24 cellular contexts compared by ENCODE assay signal in the genomic region with DNA sequence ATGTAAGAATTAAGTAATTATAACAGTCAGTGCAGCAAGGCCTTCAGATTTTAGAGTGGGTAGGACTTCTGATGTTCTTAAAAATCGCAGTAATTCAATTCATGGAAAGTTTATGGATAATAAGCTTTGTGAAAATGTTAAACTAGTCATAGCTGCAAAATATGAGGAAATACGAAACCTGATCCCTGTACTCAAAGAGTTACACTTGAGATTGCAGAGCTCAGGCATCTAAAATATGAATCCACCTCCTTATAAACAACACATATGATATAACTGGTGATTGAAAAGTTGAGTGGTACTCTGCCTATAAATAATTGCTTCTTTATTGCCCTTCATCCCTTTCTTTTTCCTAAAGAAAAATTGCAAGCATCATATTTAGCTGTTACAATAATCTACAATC.
DNase-seq lines count a peak whose midpoint lies in the region; ATAC-seq and TF ChIP-seq lines count a peak whose summit lies in the region.
"Had no signal": no experiment of that assay in that cellular context is flagged by ENCODE, and none has a peak within 500 bp of the region (broad histone marks: within the 10 kb centered on the region; RNA-seq: fewer than 3 reads in every experiment).

No MANE protein-coding gene starts in this region.

- no peak overlapping the region for H3K27ac ChIP-seq in SK-N-SH (ENCODE audit: low read depth in 2 of 2, low read length in 1 of 2)
- no peak overlapping the region for H3K27ac ChIP-seq in hepatocyte
- H3K27ac ChIP-seq: coronary artery, gastroesophageal sphincter, Peyer's patch, skin epidermis, suprapubic skin had no signal

- no peaks in the 10 kb centered on the region for H3K9me2 ChIP-seq in SK-N-SH
- H3K9me2 ChIP-seq in hepatocyte (replicated peaks; ENCODE audit: insufficient read depth): no peaks in the 10 kb centered on the region

- H2AFZ ChIP-seq in SK-N-SH (ENCODE audit: low read depth) (peak overlapping the region; percentile 17; the same call in 1 of the 2 replicates), hepatocyte (no peak overlapping the region)

- POLR2A ChIA-PET in SK-N-SH (lab: Yijun Ruan, JAX): no interaction called here

- no peaks in the 10 kb centered on the region for H4K20me1 ChIP-seq in SK-N-SH (ENCODE audit: insufficient read depth)
- no peaks in the 10 kb centered on the region for H4K20me1 ChIP-seq in hepatocyte (ENCODE audit: insufficient read depth, poor library complexity, severe bottlenecking)

- no peaks in the 10 kb centered on the region for H3K79me2 ChIP-seq in SK-N-SH (ENCODE audit: insufficient read depth)
- no peaks in the 10 kb centered on the region for H3K79me2 ChIP-seq in hepatocyte

- no peak overlapping the region for H3K4me2 ChIP-seq in SK-N-SH
- H3K4me2 ChIP-seq in hepatocyte: no peak overlapping the region

- DNase-seq in SK-N-SH (no peak), OCI-M1 (lab: John Stamatoyannopoulos, UW) (peak; percentile 24), fibroblast of gingiva (ENCODE audit: low read depth) (peak; percentile 64), stromal cell of bone marrow (ENCODE audit: low read depth) (peak; percentile 10), hepatocyte (ENCODE audit: low spot score) (no peak), NCI-H2227 treated with DMSO at 0.1 percent for 48 hours (lab: John Stamatoyannopoulos, UW) (no peak), T-helper 9 cell (no peak)
- DNase-seq: 8988T; activated CD4-positive, alpha-beta T cell treated with anti-CD3 and anti-CD28 coated beads for 48 hours; activated effector memory CD4-positive, alpha-beta T cell treated with anti-CD3 and anti-CD28 coated beads, Interleukin-2, amount 50 U/mL, for 16 hours; activated naive CD8-positive, alpha-beta T cell treated with anti-CD3 and anti-CD28 coated beads for 36 hours; activated T-cell treated with anti-CD3 and anti-CD28 coated beads, Interleukin-2, amount 50 U/mL, for 1 hour; DND-41; NCI-H1417; NCI-H2029; Peyer's patch; stimulated activated naive B cell treated with anti-CD40 and anti-IgM and Interleukin-4, amounts not matched to agents 10 μg/mL and 1 μg/mL and 100 μg/mL, for 72 hours had no signal

- ATAC-seq in SK-N-SH treated with all-trans-retinoic acid at 6 μM for 48 hours: no peak
- ATAC-seq: gastroesophageal sphincter; natural killer cell treated with Interleukin-12 subunit alpha and Interleukin-12 subunit beta and Interleukin-15 and Interleukin-18, amount 100 ng/mL, for 72 hours; stimulated activated naive B cell treated with anti-CD40 and anti-IgM and Interleukin-4, amounts not matched to agents 10 μg/mL and 1 μg/mL and 100 μg/mL, for 72 hours had no signal

- H3K9me3 ChIP-seq in SK-N-SH (no peaks in the 10 kb centered on the region), hepatocyte (ENCODE audit: low read depth) (no peaks in the 10 kb centered on the region)
- H3K9me3 ChIP-seq: gastroesophageal sphincter, Peyer's patch, suprapubic skin had no signal

- H3K27me3 ChIP-seq in SK-N-SH (ENCODE audit: insufficient read depth) (no peaks in the 10 kb centered on the region), hepatocyte (no peaks in the 10 kb centered on the region)
- H3K27me3 ChIP-seq: gastroesophageal sphincter, Peyer's patch, suprapubic skin had no signal

- no peaks in the 10 kb centered on the region for H3F3A ChIP-seq in SK-N-SH (replicated peaks; ENCODE audit: insufficient read depth)

- CTCF ChIA-PET in SK-N-SH (lab: Yijun Ruan, JAX): no interaction called here

- TF ChIP-seq CTCF in SK-N-SH (IDR thresholded peaks at IDR 0.05) (no peak), hepatocyte (IDR thresholded peaks at IDR 0.05; ENCODE audit: poor library complexity) (no peak)

- TF ChIP-seq EP300 in SK-N-SH (IDR thresholded peaks at IDR 0.05; ENCODE audit: borderline replicate concordance in 1 of 2, low read depth in 1 of 2, low read length in 1 of 2): no peak

- no peaks in the 10 kb centered on the region for H3K4me1 ChIP-seq in SK-N-SH (ENCODE audit: control insufficient read depth in 1 of 2, insufficient read depth in 2 of 2, low read depth in 1 of 2, low read length in 1 of 2)
- H3K4me1 ChIP-seq in hepatocyte (ENCODE audit: insufficient read depth): no peaks in the 10 kb centered on the region
- H3K4me1 ChIP-seq: gastroesophageal sphincter, Peyer's patch, suprapubic skin had no signal

- WGBS in SK-N-SH (ENCODE audit: low lambda C conversion rate): 61% methylated on average over 2 of the region's 2 CpGs
- WGBS in hepatocyte (ENCODE audit: low lambda C conversion rate, missing lambda C conversion rate): 92% methylated on average over 2 of the region's 2 CpGs

- no peak overlapping the region for H3K9ac ChIP-seq in SK-N-SH

- H3K4me3 ChIP-seq in SK-N-SH (ENCODE audit: low read depth in 2 of 2, low read length in 1 of 2) (no peak overlapping the region), hepatocyte (no peak overlapping the region)
- H3K4me3 ChIP-seq: coronary artery, gastroesophageal sphincter, lung, Peyer's patch, skin epidermis, suprapubic skin had no signal

- no peak for TF ChIP-seq RAD21 in SK-N-SH (IDR thresholded peaks at IDR 0.05; ENCODE audit: low read length)

- H3K36me3 ChIP-seq in SK-N-SH (replicated peaks in 1 of 2; ENCODE audit: control insufficient read depth in 1 of 2, insufficient read depth in 2 of 2, low read length in 1 of 2): no peaks in the 10 kb centered on the region
- no peaks in the 10 kb centered on the region for H3K36me3 ChIP-seq in hepatocyte (replicated peaks; ENCODE audit: insufficient read depth, low read depth)
- H3K36me3 ChIP-seq: gastroesophageal sphincter, Peyer's patch, suprapubic skin had no signal

TF ChIP-seq in SK-N-SH, 30 proteins besides CTCF, POLR2A, EP300 and RAD21:
- TF ChIP-seq RXRA (IDR thresholded peaks at IDR 0.05; ENCODE audit: borderline replicate concordance, low read depth) (no peak), MXI1 (IDR thresholded peaks at IDR 0.05; ENCODE audit: low read depth, low read length) (no peak), POLR2AphosphoS5 (IDR thresholded peaks at IDR 0.05; ENCODE audit: low read depth, low read length) (no peak)

TF ChIP-seq in SK-N-SH treated with all-trans-retinoic acid at 6 μM for 48 hours, 23 proteins besides CTCF, POLR2A, EP300 and RAD21:
- TF ChIP-seq ZNF70 (CRISPR knock-in tag; IDR thresholded peaks at IDR 0.05) (no peak), PPARA (CRISPR knock-in tag; IDR thresholded peaks at IDR 0.05; ENCODE audit: borderline replicate concordance) (no peak), POU6F1 (CRISPR knock-in tag; IDR thresholded peaks at IDR 0.05; ENCODE audit: borderline replicate concordance, low read depth) (no peak), ZFP3 (CRISPR knock-in tag; IDR thresholded peaks at IDR 0.05) (no peak), TSHZ2 (CRISPR knock-in tag; IDR thresholded peaks at IDR 0.05) (no peak), RARB (CRISPR knock-in tag; IDR thresholded peaks at IDR 0.05) (no peak), ZFP30 (CRISPR knock-in tag; IDR thresholded peaks at IDR 0.05) (no peak)

Comparison
In these comparisons a context has a peak if more than half of its experiments do, and no peak if none do; other contexts are left out.
1. DNase-seq: peak in OCI-M1 (single experiment), fibroblast of gingiva (single experiment) and stromal cell of bone marrow (single experiment); none in SK-N-SH (single experiment), hepatocyte (single experiment), NCI-H2227 treated with DMSO at 0.1 percent for 48 hours (single experiment) and T-helper 9 cell (single experiment).